In the genomic region with DNA sequence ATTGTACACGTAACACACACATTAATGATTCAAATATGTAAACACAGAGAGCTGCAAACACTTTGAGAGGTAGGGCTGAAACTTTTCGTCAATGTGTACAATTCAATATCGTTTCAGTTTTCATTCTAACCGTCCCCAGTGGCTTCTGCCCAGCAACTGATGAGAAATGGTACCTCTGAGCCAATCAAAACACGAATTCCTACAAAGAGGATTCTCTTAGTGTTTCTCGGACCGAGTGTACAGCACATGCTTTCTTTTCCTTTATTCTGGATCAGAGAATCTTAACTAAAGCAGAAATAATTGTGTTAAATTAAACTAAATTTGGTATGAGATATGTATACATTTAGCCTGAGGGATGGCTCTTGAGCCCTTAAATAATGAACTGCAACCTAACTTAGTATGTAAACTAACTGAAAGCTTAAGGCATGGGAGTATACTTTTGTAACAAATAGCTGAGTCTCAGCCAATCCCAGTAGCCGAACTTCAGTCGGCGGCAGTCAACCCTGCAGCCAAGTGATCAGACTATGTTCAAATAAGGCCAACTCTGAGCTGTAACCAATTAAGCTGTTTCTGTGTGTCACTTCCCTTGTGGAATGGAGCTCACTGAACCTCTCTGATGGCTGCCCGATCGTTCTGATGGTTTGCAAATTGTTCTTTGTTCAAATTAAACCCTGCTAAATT, we compare ENCODE assay signal across 8 cellular contexts. TPM values are rescaled to one million over a fixed set of nuclear protein-coding genes. Genes with fewer than 3 reads are reported as not detected.
DNase-seq lines count a peak whose midpoint lies in the region; ATAC-seq, FAIRE-seq and TF ChIP-seq lines count a peak whose summit lies in the region.

No MANE protein-coding gene starts in this region.

- ATAC-seq in GM18520 (IDR thresholded peaks at IDR 0.05; ENCODE audit: unreplicated experiment) (peak; percentile 88), HG03060 (IDR thresholded peaks at IDR 0.05; ENCODE audit: low read depth, unreplicated experiment) (peak; percentile 89)
- peak; percentile 97 for ATAC-seq in central memory CD8-positive, alpha-beta T cell (replicated peaks; ENCODE audit: extremely low read depth, poor library complexity, severe bottlenecking)

- peak overlapping the region; percentile 92 for H3K4me3 Mint-ChIP-seq in central memory CD8-positive, alpha-beta T cell

- H3K36me3 Mint-ChIP-seq in central memory CD8-positive, alpha-beta T cell (ENCODE audit: insufficient read depth) = peaks cover 13% of the 10 kb centered on the region

- peak; percentile 87 for DNase-seq in NCI-H2227 (lab: John Stamatoyannopoulos, UW; ENCODE audit: unreplicated experiment)
- peak; percentile 31 to 57 (median 50) for DNase-seq in activated CD4-positive, CD25-positive, alpha-beta regulatory T cell (lab: John Stamatoyannopoulos, UW)
- DNase-seq in central memory CD8-positive, alpha-beta T cell (ENCODE audit: low spot score in 2 of 2) = peak; percentile 63 to 86
- DNase-seq in kidney = peak; percentile 92
- peak; percentile 63 to 66 for DNase-seq in stimulated activated CD4-positive, alpha-beta T cell treated with anti-CD3 and anti-CD28 coated beads, Interleukin-15, amount 100 ng/mL, for 48 hours (ENCODE audit: low read depth in 2 of 2)

- H3K27me3 Mint-ChIP-seq in central memory CD8-positive, alpha-beta T cell = no peaks in the 10 kb centered on the region

- H3K4me1 ChIP-seq in kidney (ENCODE audit: control insufficient read depth in 1 of 2, insufficient read depth in 1 of 2, low read depth in 1 of 2, low read length in 2 of 2) = peaks cover 4 to 5% of the 10 kb centered on the region in 2 donors

- peak overlapping the region; percentile 61 to 71 for H3K9ac ChIP-seq in kidney (ENCODE audit: low read length in 2 of 2)

- no peaks in the 10 kb centered on the region for H3K36me3 ChIP-seq in kidney (ENCODE audit: control insufficient read depth in 1 of 2, insufficient read depth in 2 of 2, low read length in 2 of 2)

- H3K4me1 Mint-ChIP-seq in central memory CD8-positive, alpha-beta T cell = peaks cover 52% of the 10 kb centered on the region

- H3K9me3 ChIP-seq in kidney (ENCODE audit: control insufficient read depth in 1 of 2, low read length in 2 of 2) = no peaks in the 10 kb centered on the region

- peak overlapping the region; percentile 100 for H3K27ac Mint-ChIP-seq in central memory CD8-positive, alpha-beta T cell (ENCODE audit: low read depth)

- H3K4me3 ChIP-seq in kidney (ENCODE audit: low read length in 2 of 2) = peak overlapping the region; percentile 78 to 81

- intact Hi-C loops in kidney (cut with DNase I) = no loop called here

- peaks cover 7% of the 10 kb centered on the region for H3K9me3 Mint-ChIP-seq in central memory CD8-positive, alpha-beta T cell

- TF ChIP-seq CTCF in 22Rv1 (IDR thresholded peaks at IDR 0.05) = no peak
- TF ChIP-seq CTCF in kidney (IDR thresholded peaks at IDR 0.05; ENCODE audit: borderline replicate concordance, extremely low read depth, insufficient read depth) = no peak

- peak overlapping the region; percentile 77 for H3K27ac ChIP-seq in 22Rv1
- H3K27ac ChIP-seq in kidney (ENCODE audit: low read depth in 2 of 2, low read length in 2 of 2) = peak overlapping the region; percentile 80 to 92

- FAIRE-seq in kidney (lab: Jason Lieb, UNC) = peak; percentile 88

RNA-seq across cellular contexts. Expression of a gene that starts 16.1 kb away (rescaled TPM):
- total RNA-seq in kidney = 19.1 TPM
- polyA plus RNA-seq in kidney (ENCODE audit: insufficient read depth, low read depth, low replicate concordance) = 15.6 TPM

RNA-seq across cellular contexts. Expression of a gene that starts 26.2 kb away (rescaled TPM):
- total RNA-seq in kidney = 0.09 TPM
- polyA plus RNA-seq in kidney (ENCODE audit: insufficient read depth, low read depth, low replicate concordance) = not detected

RNA-seq across cellular contexts. Expression of a gene that starts 33.6 kb away (rescaled TPM):
- total RNA-seq in kidney = 20.3 TPM
- 7.9 TPM for polyA plus RNA-seq in kidney (ENCODE audit: insufficient read depth, low read depth, low replicate concordance)

Comparison
In these comparisons a context has a peak if more than half of its experiments do, and no peak if none do; other contexts are left out.
1. Peak in every context shown above with its lines: DNase-seq, ATAC-seq, H3K4me3 ChIP-seq and H3K27ac ChIP-seq.